In the genomic region with DNA sequence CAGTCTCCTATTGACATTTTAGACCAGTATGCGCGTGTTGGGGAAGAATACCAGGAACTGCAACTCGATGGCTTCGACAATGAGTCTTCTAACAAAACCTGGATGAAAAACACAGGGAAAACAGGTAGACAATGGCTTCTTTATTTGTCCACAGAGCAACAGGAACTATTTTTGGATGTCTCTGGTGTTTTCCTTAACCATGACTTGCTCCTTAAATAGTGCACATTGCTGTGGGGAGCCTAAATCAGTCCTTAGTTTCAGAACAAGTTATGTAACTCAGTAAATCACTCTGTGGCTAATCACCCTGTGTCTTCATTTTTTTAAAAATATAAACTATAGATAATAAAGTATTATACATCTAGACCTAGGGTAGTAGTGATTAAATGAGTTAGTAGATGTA, we compare ENCODE assay signal across 33 cellular contexts.
"Had no signal": no experiment of that assay in that cellular context is flagged by ENCODE, and none has a peak within 500 bp of the region (broad histone marks: within the 10 kb centered on the region; RNA-seq: fewer than 3 reads in every experiment).

No MANE protein-coding gene starts in this region.

- H3K4me3 ChIP-seq: colonic mucosa, esophagus muscularis mucosa, gastroesophageal sphincter, heart left ventricle, hepatocyte, left lung, lower lobe of right lung, ovary, right lobe of liver, smooth muscle cell, suprapubic skin, transverse colon, upper lobe of right lung, uterus had no signal

- H3K27ac ChIP-seq: colonic mucosa, esophagus muscularis mucosa, foreskin keratinocyte, gastroesophageal sphincter, heart left ventricle, hepatocyte, left lung, lower lobe of right lung, ovary, right lobe of liver, suprapubic skin, transverse colon, upper lobe of right lung, uterus had no signal

- FAIRE-seq: endothelial cell of umbilical vein, islet of Langerhans had no signal

- H3K27me3 Mint-ChIP-seq: dendritic cell treated with granulocyte-macrophage colony-stimulating factor and Interleukin-4, amounts not matched to agents 40 ng/mL and 50 ng/mL, for 4 days; memory B cell; stimulated activated naive CD8-positive, alpha-beta T cell treated with anti-CD3 and anti-CD28 coated beads, Interleukin-15, amount 100 ng/mL, for 72 hours had no signal

- H3K4me1 Mint-ChIP-seq: memory B cell; naive thymus-derived CD4-positive, alpha-beta T cell; nephron; stimulated activated naive CD8-positive, alpha-beta T cell treated with anti-CD3 and anti-CD28 coated beads, Interleukin-15, amount 100 ng/mL, for 72 hours had no signal

- H3K36me3 ChIP-seq: colonic mucosa, esophagus muscularis mucosa, gastroesophageal sphincter, left lung, lower lobe of right lung, ovary, right lobe of liver, suprapubic skin, transverse colon, uterus had no signal

- H3K36me3 Mint-ChIP-seq: naive thymus-derived CD4-positive, alpha-beta T cell had no signal

- H3K4me1 ChIP-seq: colonic mucosa, gastroesophageal sphincter, left lung, lower lobe of right lung, right lobe of liver, suprapubic skin, transverse colon, upper lobe of right lung, uterus had no signal

- H3K79me2 ChIP-seq: hepatocyte had no signal

- H3K4me2 ChIP-seq: hepatocyte, smooth muscle cell had no signal

- ATAC-seq: foreskin keratinocyte; gastroesophageal sphincter; heart left ventricle; left cardiac atrium; left lung; lower lobe of right lung; naive thymus-derived CD4-positive, alpha-beta T cell; right lobe of liver; stimulated activated naive CD8-positive, alpha-beta T cell treated with anti-CD3 and anti-CD28 coated beads, Interleukin-15, amount 100 ng/mL, for 72 hours; upper lobe of right lung had no signal

- H3K9me3 ChIP-seq: colonic mucosa, esophagus muscularis mucosa, gastroesophageal sphincter, heart left ventricle, left lung, lower lobe of right lung, ovary, right lobe of liver, suprapubic skin, transverse colon, upper lobe of right lung, uterus had no signal

- H2AFZ ChIP-seq: hepatocyte had no signal

- H3K27ac Mint-ChIP-seq: dendritic cell treated with granulocyte-macrophage colony-stimulating factor and Interleukin-4, amounts not matched to agents 40 ng/mL and 50 ng/mL, for 4 days; endodermal cell; memory B cell; naive thymus-derived CD4-positive, alpha-beta T cell; nephron; stimulated activated naive CD8-positive, alpha-beta T cell treated with anti-CD3 and anti-CD28 coated beads, Interleukin-15, amount 100 ng/mL, for 72 hours had no signal

- DNase-seq: colonic mucosa; effector CD8-positive, alpha-beta T cell; endodermal cell; foreskin keratinocyte; heart left ventricle; left cardiac atrium; left lung; lower lobe of right lung; naive thymus-derived CD4-positive, alpha-beta T cell; occipital lobe; ovary; posterior cingulate gyrus; retina; right lobe of liver; stimulated activated CD4-positive, alpha-beta T cell treated with anti-CD3 and anti-CD28 coated beads, Interleukin-12 subunit alpha, Interleukin-12 subunit beta, amount 100 ng/mL, for 4 hours; stimulated activated CD4-positive, alpha-beta T cell treated with anti-CD3 and anti-CD28 coated beads, Interleukin-1b, Interleukin-23, amount 100 ng/mL, for 48 hours; stimulated activated CD4-positive, alpha-beta T cell treated with anti-CD3 and anti-CD28 coated beads, Interleukin-4, amount 100 ng/mL, for 1 hour; stimulated activated CD8-positive, alpha-beta memory T cell treated with anti-CD3 and anti-CD28 coated beads, Interleukin-4, amount 100 ng/mL, for 48 hours; stimulated activated naive CD4-positive, alpha-beta T cell; stimulated activated naive CD8-positive, alpha-beta T cell treated with anti-CD3 and anti-CD28 coated beads, Interleukin-15, amount 100 ng/mL, for 72 hours; transverse colon; upper lobe of right lung; uterus had no signal

- H3K9me3 Mint-ChIP-seq: dendritic cell treated with granulocyte-macrophage colony-stimulating factor and Interleukin-4, amounts not matched to agents 40 ng/mL and 50 ng/mL, for 4 days; endodermal cell; memory B cell; nephron; stimulated activated naive CD8-positive, alpha-beta T cell treated with anti-CD3 and anti-CD28 coated beads, Interleukin-15, amount 100 ng/mL, for 72 hours had no signal

- H3K27me3 ChIP-seq: colonic mucosa, esophagus muscularis mucosa, foreskin keratinocyte, gastroesophageal sphincter, heart left ventricle, hepatocyte, left lung, ovary, right lobe of liver, suprapubic skin, transverse colon, upper lobe of right lung, uterus had no signal

- H3K4me3 Mint-ChIP-seq: dendritic cell treated with granulocyte-macrophage colony-stimulating factor and Interleukin-4, amounts not matched to agents 40 ng/mL and 50 ng/mL, for 4 days; endodermal cell; memory B cell; naive thymus-derived CD4-positive, alpha-beta T cell; nephron; stimulated activated naive CD8-positive, alpha-beta T cell treated with anti-CD3 and anti-CD28 coated beads, Interleukin-15, amount 100 ng/mL, for 72 hours had no signal
